20 cellular contexts compared by ENCODE assay signal in genomic region chr9:74037274-74037673, GRCh38.
"Had no signal": no experiment of that assay in that cellular context is flagged by ENCODE, and none has a peak within 500 bp of the region (broad histone marks: within the 10 kb centered on the region; RNA-seq: fewer than 3 reads in every experiment).

No MANE protein-coding gene starts in this region.

- H3K36me3 ChIP-seq: MG63 had no signal

- H3K4me1 Mint-ChIP-seq: IgD-negative memory B cell had no signal

- ATAC-seq: K562 had no signal

- H3K27ac ChIP-seq: HL-60, KMS-11 had no signal

- H3K4me3 Mint-ChIP-seq: IgD-negative memory B cell had no signal

- H3K27me3 ChIP-seq: MG63 had no signal

- H3K27ac Mint-ChIP-seq: IgD-negative memory B cell had no signal

- H3K27me3 Mint-ChIP-seq: IgD-negative memory B cell had no signal

- H3K36me3 Mint-ChIP-seq: IgD-negative memory B cell had no signal

- H3K9ac ChIP-seq: KMS-11 had no signal

- H3K4me2 ChIP-seq: KMS-11 had no signal

- H3K9me3 ChIP-seq: MG63 had no signal

- H3K4me3 ChIP-seq: K562, MG63 had no signal

- DNase-seq: MG63, NCI-H1092, NCI-H1105 treated with DMSO at 0.1 percent for 48 hours, NCI-H1417 treated with DMSO at 0.1 percent for 48 hours, NCI-H146, NCI-H1694 treated with DMSO at 0.1 percent for 48 hours, NCI-H2029, NCI-H2081 treated with DMSO at 0.1 percent for 48 hours, NCI-H2171, NCI-H446, NCI-H510A, NCI-H524 treated with DMSO at 0.1 percent for 48 hours, NCI-H69, NCI-H774, RPMI8226, SHP77 had no signal
